In genomic region chr7:117130262-117130661, GRCh38 we compare ENCODE assay signal across 2 cellular contexts.
TF ChIP-seq lines count a peak whose summit lies in the region.

No MANE protein-coding gene starts in this region.

TF ChIP-seq in A549, 52 proteins besides CTCF, POLR2A, EP300 and RAD21 (continued from another document):
- TF ChIP-seq BCL3 (IDR thresholded peaks at IDR 0.05), result no peak

TF ChIP-seq in K562, 482 proteins besides CTCF, POLR2A, EP300 and RAD21 (continued from another document):
- no peak for TF ChIP-seq RERE (CRISPR knock-in tag; IDR thresholded peaks at IDR 0.05; ENCODE audit: borderline replicate concordance)
- TF ChIP-seq, protein P1, sequence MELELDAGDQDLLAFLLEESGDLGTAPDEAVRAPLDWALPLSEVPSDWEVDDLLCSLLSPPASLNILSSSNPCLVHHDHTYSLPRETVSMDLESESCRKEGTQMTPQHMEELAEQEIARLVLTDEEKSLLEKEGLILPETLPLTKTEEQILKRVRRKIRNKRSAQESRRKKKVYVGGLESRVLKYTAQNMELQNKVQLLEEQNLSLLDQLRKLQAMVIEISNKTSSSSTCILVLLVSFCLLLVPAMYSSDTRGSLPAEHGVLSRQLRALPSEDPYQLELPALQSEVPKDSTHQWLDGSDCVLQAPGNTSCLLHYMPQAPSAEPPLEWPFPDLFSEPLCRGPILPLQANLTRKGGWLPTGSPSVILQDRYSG (tag; conservative IDR thresholded peaks at IDR 0.05; ENCODE audit: low read depth), result no peak
- no peak for TF ChIP-seq MTA3 (IDR thresholded peaks at IDR 0.05; ENCODE audit: borderline replicate concordance)
- no peak for TF ChIP-seq ZBTB26 (CRISPR knock-in tag; IDR thresholded peaks at IDR 0.05)
- no peak for TF ChIP-seq KDM4B (IDR thresholded peaks at IDR 0.05; ENCODE audit: borderline replicate concordance in 2 of 2, low read depth in 1 of 2)
- TF ChIP-seq TRIM28 (IDR thresholded peaks at IDR 0.05), result no peak
- peak; percentile 76 for TF ChIP-seq ZNF316 (IDR thresholded peaks at IDR 0.05)
- TF ChIP-seq OTX1 (CRISPR knock-in tag; IDR thresholded peaks at IDR 0.05), result no peak
- no peak for TF ChIP-seq PML (IDR thresholded peaks at IDR 0.05; ENCODE audit: low read length)
- no peak for TF ChIP-seq COPS2 (conservative IDR thresholded peaks at IDR 0.05)
- TF ChIP-seq ZNF764 (CRISPR knock-in tag; IDR thresholded peaks at IDR 0.05; ENCODE audit: low read depth), result no peak
- TF ChIP-seq C11orf30 (IDR thresholded peaks at IDR 0.05; ENCODE audit: low read depth), result peak; percentile 53; the same call in 1 of the 2 replicates
- TF ChIP-seq, protein P2, sequence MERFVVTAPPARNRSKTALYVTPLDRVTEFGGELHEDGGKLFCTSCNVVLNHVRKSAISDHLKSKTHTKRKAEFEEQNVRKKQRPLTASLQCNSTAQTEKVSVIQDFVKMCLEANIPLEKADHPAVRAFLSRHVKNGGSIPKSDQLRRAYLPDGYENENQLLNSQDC (CRISPR knock-in tag; IDR thresholded peaks at IDR 0.05), result no peak
- no peak for TF ChIP-seq CTBP1 (IDR thresholded peaks at IDR 0.05; ENCODE audit: borderline replicate concordance)
- no peak for TF ChIP-seq HMBOX1 (IDR thresholded peaks at IDR 0.05)
- TF ChIP-seq MTF1 (CRISPR knock-in tag; IDR thresholded peaks at IDR 0.05; ENCODE audit: borderline replicate concordance), result no peak
TF ChIP-seq in K562: peak in this region for 2.
